1 cellular context compared by ENCODE assay signal in genomic region chr6:143333081-143333480, GRCh38.
TF ChIP-seq lines count a peak whose summit lies in the region.

No MANE protein-coding gene starts in this region.

TF ChIP-seq in HCT116, 20 proteins besides CTCF, POLR2A, EP300 and RAD21 (continued from another document):
- TF ChIP-seq REST (IDR thresholded peaks at IDR 0.05; ENCODE audit: low read depth) = no peak
- TF ChIP-seq ZFX (IDR thresholded peaks at IDR 0.05) = no peak
TF ChIP-seq in HCT116: peak in this region for 0.
